ENCODE assay signal across 20 cellular contexts in the genomic region with DNA sequence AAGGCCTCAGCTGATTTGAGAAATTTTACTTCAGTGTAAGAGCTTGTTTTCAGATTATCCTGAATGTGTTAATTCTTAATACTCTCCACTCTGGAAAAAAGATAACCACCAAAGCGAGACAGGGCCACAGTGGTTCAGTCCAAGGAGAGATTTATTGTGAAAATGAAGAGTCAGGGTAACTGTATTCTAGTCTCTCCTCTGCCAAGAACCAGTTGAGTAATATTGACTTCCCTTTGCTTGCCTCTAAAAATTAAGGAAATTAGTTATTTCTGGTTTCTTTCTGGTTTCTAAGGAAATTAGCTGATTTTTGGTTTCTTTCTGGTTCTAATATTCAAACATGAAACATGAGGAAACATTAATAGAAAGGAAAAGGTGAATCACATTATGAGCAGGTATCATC. TPM values are rescaled to one million over a fixed set of nuclear protein-coding genes. Genes with fewer than 3 reads are reported as not detected.
DNase-seq lines count a peak whose midpoint lies in the region; ATAC-seq lines count a peak whose summit lies in the region.
"Had no signal": no experiment of that assay in that cellular context is flagged by ENCODE, and none has a peak within 500 bp of the region (broad histone marks: within the 10 kb centered on the region; RNA-seq: fewer than 3 reads in every experiment).

No MANE protein-coding gene starts in this region.

- no peaks in the 10 kb centered on the region for H3K27me3 Mint-ChIP-seq in CD8-positive, alpha-beta memory T cell
- H3K27me3 Mint-ChIP-seq in T-helper 17 cell (no peaks in the 10 kb centered on the region), memory B cell (no peaks in the 10 kb centered on the region)
- H3K27me3 Mint-ChIP-seq: progenitor cell of endocrine pancreas had no signal

- H3K9me3 ChIP-seq in CD8-positive, alpha-beta memory T cell (ENCODE audit: low read length) = no peaks in the 10 kb centered on the region
- H3K9me3 ChIP-seq in T-helper 17 cell (ENCODE audit: control insufficient read depth, low read length, poor library complexity, severe bottlenecking) = no peaks in the 10 kb centered on the region
- no peaks in the 10 kb centered on the region for H3K9me3 ChIP-seq in HAP-1
- H3K9me3 ChIP-seq: heart left ventricle had no signal

- ATAC-seq in T-helper 17 cell (no peak), memory B cell (ENCODE audit: low read depth) (no peak), left colon (no peak)
- ATAC-seq: heart left ventricle had no signal

- H3K4me1 ChIP-seq in CD8-positive, alpha-beta memory T cell (ENCODE audit: insufficient read depth, low read length) = peaks cover 4% of the 10 kb centered on the region
- H3K4me1 ChIP-seq in HAP-1 = no peaks in the 10 kb centered on the region

- peaks cover 5 to 42% (median 10%) of the 10 kb centered on the region in 3 donors for H3K36me3 Mint-ChIP-seq in CD8-positive, alpha-beta memory T cell
- H3K36me3 Mint-ChIP-seq in T-helper 17 cell (ENCODE audit: low read depth) = peaks cover 3% of the 10 kb centered on the region
- peaks cover 14% of the 10 kb centered on the region for H3K36me3 Mint-ChIP-seq in memory B cell

- POLR2A ChIA-PET in CD8-positive, alpha-beta memory T cell (lab: Charles Lee) = interaction anchor here (0.7 kb wide), 1 partner anchor 394 kb away, joined by 3 read pairs; no protein-coding TSS in a partner anchor

- DNase-seq in CD1c-positive myeloid dendritic cell (ENCODE audit: extremely low spot score) (peak; percentile 61), T-helper 17 cell (no peak), memory B cell (ENCODE audit: low spot score in 2 of 2) (no peak), head of caudate nucleus (no peak), 8988T (no peak), left colon (no peak), HAP-1 (ENCODE audit: low spot score in 2 of 2) (no peak)
- DNase-seq in CD8-positive, alpha-beta memory T cell = no peak
- DNase-seq: anterior cingulate cortex; heart left ventricle; KG1; NCI-H1417 treated with DMSO at 0.1 percent for 48 hours; NCI-H2171 treated with DMSO at 0.1 percent for 48 hours; NCI-H774; stimulated activated CD4-positive, alpha-beta T cell treated with anti-CD3 and anti-CD28 coated beads, Interleukin-4, amount 100 ng/mL, for 24 hours; SW 1271 had no signal

- no peak overlapping the region for H3K4me3 Mint-ChIP-seq in CD8-positive, alpha-beta memory T cell
- H3K4me3 Mint-ChIP-seq in T-helper 17 cell (no peak overlapping the region), memory B cell (no peak overlapping the region)
- H3K4me3 Mint-ChIP-seq: nephron had no signal

- no peaks in the 10 kb centered on the region for H3K27me3 ChIP-seq in CD8-positive, alpha-beta memory T cell (ENCODE audit: insufficient read depth, low read length, poor library complexity, severe bottlenecking)
- H3K27me3 ChIP-seq in HAP-1 (ENCODE audit: low read depth) = no peaks in the 10 kb centered on the region
- H3K27me3 ChIP-seq: heart left ventricle had no signal

- peaks cover 11 to 25% (median 24%) of the 10 kb centered on the region in 3 donors for H3K4me1 Mint-ChIP-seq in CD8-positive, alpha-beta memory T cell
- H3K4me1 Mint-ChIP-seq in T-helper 17 cell (peaks cover 17% of the 10 kb centered on the region), memory B cell (peaks cover 12% of the 10 kb centered on the region)
- H3K4me1 Mint-ChIP-seq: nephron had no signal

- intact Hi-C loops in head of caudate nucleus (cut with DNase I) (no loop called here), left colon (cut with DNase I, micrococcal nuclease) (no loop called here)

- CTCF ChIA-PET in CD8-positive, alpha-beta memory T cell (lab: Charles Lee) = interaction anchor here (1.3 kb wide), 1 partner anchor 237 kb away, joined by 5 read pairs; a partner anchor contains a TSS

- H3K9me3 Mint-ChIP-seq in CD8-positive, alpha-beta memory T cell = no peaks in the 10 kb centered on the region
- H3K9me3 Mint-ChIP-seq in memory B cell = no peaks in the 10 kb centered on the region
- H3K9me3 Mint-ChIP-seq: activated T-helper 2 cell treated with anti-CD3 and anti-CD28 coated beads, Interferon-gamma antibody, Interleukin-2, Interleukin-4, amounts not matched to agents 10 μg/mL and 5 μg/mL and 100 μg/mL, durations not matched to agents 14 hours and 24 hours and 36 hours; nephron had no signal

- H3K4me3 ChIP-seq in CD8-positive, alpha-beta memory T cell (ENCODE audit: low read length) = no peak overlapping the region
- H3K4me3 ChIP-seq in HAP-1 = no peak overlapping the region
- H3K4me3 ChIP-seq: heart left ventricle, skin epidermis had no signal

- in situ Hi-C loops in HAP-1 (cut with MboI; ENCODE audit: low sequenced_read_pairs) = no loop called here

- peaks cover 5% of the 10 kb centered on the region for H3K36me3 ChIP-seq in CD8-positive, alpha-beta memory T cell (ENCODE audit: insufficient read depth, low read length)
- no peaks in the 10 kb centered on the region; the same call in 1 of the 2 replicates for H3K36me3 ChIP-seq in HAP-1 (replicated peaks)

- H3K27ac Mint-ChIP-seq in CD8-positive, alpha-beta memory T cell = peak overlapping the region in 6 of 8 donors; percentile 3 to 72 (median 33)
- peak overlapping the region; percentile 76 for H3K27ac Mint-ChIP-seq in T-helper 17 cell
- peak overlapping the region; percentile 64 for H3K27ac Mint-ChIP-seq in memory B cell
- H3K27ac Mint-ChIP-seq: activated T-helper 2 cell treated with anti-CD3 and anti-CD28 coated beads, Interferon-gamma antibody, Interleukin-2, Interleukin-4, amounts not matched to agents 10 μg/mL and 5 μg/mL and 100 μg/mL, durations not matched to agents 14 hours and 24 hours and 36 hours; nephron; progenitor cell of endocrine pancreas had no signal

- no peak overlapping the region for H3K27ac ChIP-seq in CD8-positive, alpha-beta memory T cell (ENCODE audit: low read depth, low read length)
- H3K27ac ChIP-seq: skin epidermis had no signal

RNA-seq across cellular contexts. Expression of a gene that starts 34.9 kb away (rescaled TPM):
- total RNA-seq in CD8-positive, alpha-beta memory T cell = 100 to 1,000 TPM; 106 to 109 TPM
- 209 TPM for polyA plus RNA-seq in CD8-positive, alpha-beta memory T cell
- total RNA-seq in T-helper 17 cell (100 to 1,000 TPM; 135 to 141 TPM), left colon (10 to 100 TPM; 41.1 to 50.5 TPM)
